Comparison of ENCODE assay signal across 8 cellular contexts in the genomic region with DNA sequence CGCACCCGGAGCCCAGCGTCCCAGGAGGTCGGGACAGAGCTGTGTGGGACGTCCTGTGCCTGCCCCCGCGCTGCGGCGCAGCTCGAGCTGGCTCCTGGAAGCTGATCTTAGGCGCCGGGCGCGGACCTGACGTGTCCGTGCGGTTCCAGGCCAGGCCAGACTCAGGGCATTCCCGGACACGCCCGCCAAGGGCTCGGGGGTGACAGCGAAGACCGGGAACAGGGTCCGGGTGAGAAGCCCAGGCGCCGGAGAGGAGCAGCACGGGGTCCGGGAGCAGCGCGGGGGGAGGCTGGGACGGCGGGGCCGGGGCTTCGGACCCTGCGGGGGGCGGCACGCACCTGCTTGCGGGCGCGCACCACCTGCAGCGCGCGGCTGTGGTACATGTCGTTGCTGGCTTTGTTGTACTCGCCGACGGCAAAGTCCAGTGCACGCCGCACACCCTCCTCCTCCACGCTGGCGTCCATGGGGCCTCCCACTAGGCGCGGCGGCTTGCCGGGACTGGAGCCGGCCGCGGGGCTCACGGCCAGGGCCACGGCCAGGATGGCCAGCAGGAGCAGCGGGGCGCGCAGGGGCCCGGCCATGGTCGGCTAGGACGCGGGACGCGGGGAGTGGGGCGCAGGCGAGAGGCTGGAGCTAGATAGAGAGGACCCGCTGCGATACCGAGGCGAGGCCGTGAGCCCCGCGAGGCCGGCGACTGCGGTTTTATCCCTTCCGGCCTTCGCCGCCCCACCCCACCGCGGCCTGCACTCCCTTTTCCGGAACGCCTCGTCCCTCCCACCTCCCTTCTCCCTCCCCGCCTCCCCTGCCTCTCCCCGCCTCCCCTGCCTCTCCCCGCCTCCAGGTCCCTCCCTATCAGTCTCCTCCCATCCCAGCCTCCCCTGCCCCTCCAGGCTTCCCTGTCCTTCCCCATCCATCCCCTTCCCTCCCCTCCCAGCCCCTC. TPM values are rescaled to one million over a fixed set of nuclear protein-coding genes. Genes with fewer than 3 reads are reported as not detected.
DNase-seq lines count a peak whose midpoint lies in the region; ATAC-seq, FAIRE-seq and TF ChIP-seq lines count a peak whose summit lies in the region.

A gene with protein sequence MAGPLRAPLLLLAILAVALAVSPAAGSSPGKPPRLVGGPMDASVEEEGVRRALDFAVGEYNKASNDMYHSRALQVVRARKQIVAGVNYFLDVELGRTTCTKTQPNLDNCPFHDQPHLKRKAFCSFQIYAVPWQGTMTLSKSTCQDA (minus strand): TSS at position 674 of the 940 bp plus-strand sequence. CDS start 93 bp downstream, at position 581.

- H3K36me3 ChIP-seq in NT2/D1 (ENCODE audit: insufficient read depth, insufficient read length, low read length) (peaks cover 28% of the 10 kb centered on the region), bronchial epithelial cell (ENCODE audit: control insufficient read depth, insufficient read depth, low read length) (peaks cover 8% of the 10 kb centered on the region)

- peak within 1 kb of the TSS; percentile 76 for H3K9ac ChIP-seq in NT2/D1 (ENCODE audit: insufficient read length, low read depth)

- peak; percentile 16 for DNase-seq in DMS79 (lab: John Stamatoyannopoulos, UW)
- peak; percentile 87 for DNase-seq in HTR-8/SVneo (ENCODE audit: insufficient read length, low spot score)
- DNase-seq in NT2/D1 (ENCODE audit: low read depth, low spot score): peak; percentile 49
- peak; percentile 58 for DNase-seq in bronchial epithelial cell (ENCODE audit: low read depth)
- peak; percentile 95 for DNase-seq in sciatic nerve (ENCODE audit: low spot score)
- DNase-seq in stimulated activated CD4-positive, alpha-beta T cell treated with anti-CD3 and anti-CD28 coated beads, Interleukin-4, amount 100 ng/mL, for 4 hours: no peak

- TF ChIP-seq CTCF in bronchial epithelial cell (IDR thresholded peaks at IDR 0.05; ENCODE audit: insufficient read depth, low read length, severe bottlenecking): no peak

- H3K4me1 ChIP-seq in NT2/D1 (ENCODE audit: insufficient read depth, insufficient read length): peaks cover 11% of the 10 kb centered on the region

- FAIRE-seq in HTR-8/SVneo (lab: Jason Lieb, UNC): peak; percentile 4
- no peak for FAIRE-seq in bronchial epithelial cell (lab: Jason Lieb, UNC)

- H3K27me3 ChIP-seq in NT2/D1 (ENCODE audit: insufficient read depth, insufficient read length) (peaks cover 3% of the 10 kb centered on the region), bronchial epithelial cell (ENCODE audit: control insufficient read depth, insufficient read depth, low read length) (no peaks in the 10 kb centered on the region)

- intact Hi-C loops in sciatic nerve (cut with DNase I): no loop called here

- peak; percentile 55 for ATAC-seq in GM21367 (IDR thresholded peaks at IDR 0.05; ENCODE audit: unreplicated experiment)
- peak; percentile 90 for ATAC-seq in sciatic nerve

- H3K9me3 ChIP-seq in NT2/D1 (ENCODE audit: insufficient read depth, low read length) (no peaks in the 10 kb centered on the region), iPS-18c (ENCODE audit: control insufficient read depth, insufficient read depth, low read length) (no peaks in the 10 kb centered on the region)

- H3K4me3 ChIP-seq in NT2/D1 (ENCODE audit: insufficient read length, low read depth) (peak within 1 kb of the TSS; percentile 68), bronchial epithelial cell (ENCODE audit: low read depth, low read length) (peak within 1 kb of the TSS; percentile 76), iPS-18c (ENCODE audit: insufficient read depth, low read depth, low read length) (peak within 1 kb of the TSS; percentile 82)

RNA-seq across cellular contexts. Expression of the gene that starts here (rescaled TPM):
- total RNA-seq in bronchial epithelial cell (82.7 and 124 TPM in 2 replicates), sciatic nerve (731 TPM)

Comparison
In these comparisons a context has a peak if more than half of its experiments do, and no peak if none do; other contexts are left out.
1. DNase-seq: peak in DMS79 (single experiment), HTR-8/SVneo (single experiment), NT2/D1 (single experiment), bronchial epithelial cell (single experiment) and sciatic nerve (single experiment); none in stimulated activated CD4-positive, alpha-beta T cell treated with anti-CD3 and anti-CD28 coated beads, Interleukin-4, amount 100 ng/mL, for 4 hours (0 of 2).
2. Peak in every context shown above with its lines, with median percentiles within 50 percentile points of each other: H3K4me3 ChIP-seq.